Comparison of ENCODE assay signal across 8 cellular contexts in genomic region chr18:5868218-5868904, GRCh38.
DNase-seq lines count a peak whose midpoint lies in the region; ATAC-seq and TF ChIP-seq lines count a peak whose summit lies in the region.

No MANE protein-coding gene starts in this region.

- peak; percentile 81 to 85 for DNase-seq in AML-193 (lab: John Stamatoyannopoulos, UW)
- peak; percentile 43 for DNase-seq in GM13977 (ENCODE audit: low spot score)
- DNase-seq in NCI-H2081 (lab: John Stamatoyannopoulos, UW), result peak; percentile 52 to 74
- DNase-seq in UCSD-AML1 (lab: John Stamatoyannopoulos, UW; ENCODE audit: unreplicated experiment), result peak; percentile 33
- peak; percentile 85 for DNase-seq in fibroblast of the conjunctiva (ENCODE audit: low read depth)
- peak; percentile 71 for DNase-seq in non-pigmented ciliary epithelial cell (ENCODE audit: low read depth)
- DNase-seq in activated gamma-delta T cell (lab: John Stamatoyannopoulos, UW), result no peak

- peak; percentile 83 for TF ChIP-seq CTCF in GM13977 (IDR thresholded peaks at IDR 0.05; ENCODE audit: extremely low read depth, insufficient read depth, missing control alignments)

- in situ Hi-C loops in GM13977 (cut with MboI; ENCODE audit: low pct_unique_long_range_greater_than_20kb, low sequenced_read_pairs, unreplicated experiment), result no loop called here

- peak; percentile 92 for ATAC-seq in HG02938 (IDR thresholded peaks at IDR 0.05; ENCODE audit: unreplicated experiment)
